ENCODE assay signal across 1 cellular context in the genomic region with DNA sequence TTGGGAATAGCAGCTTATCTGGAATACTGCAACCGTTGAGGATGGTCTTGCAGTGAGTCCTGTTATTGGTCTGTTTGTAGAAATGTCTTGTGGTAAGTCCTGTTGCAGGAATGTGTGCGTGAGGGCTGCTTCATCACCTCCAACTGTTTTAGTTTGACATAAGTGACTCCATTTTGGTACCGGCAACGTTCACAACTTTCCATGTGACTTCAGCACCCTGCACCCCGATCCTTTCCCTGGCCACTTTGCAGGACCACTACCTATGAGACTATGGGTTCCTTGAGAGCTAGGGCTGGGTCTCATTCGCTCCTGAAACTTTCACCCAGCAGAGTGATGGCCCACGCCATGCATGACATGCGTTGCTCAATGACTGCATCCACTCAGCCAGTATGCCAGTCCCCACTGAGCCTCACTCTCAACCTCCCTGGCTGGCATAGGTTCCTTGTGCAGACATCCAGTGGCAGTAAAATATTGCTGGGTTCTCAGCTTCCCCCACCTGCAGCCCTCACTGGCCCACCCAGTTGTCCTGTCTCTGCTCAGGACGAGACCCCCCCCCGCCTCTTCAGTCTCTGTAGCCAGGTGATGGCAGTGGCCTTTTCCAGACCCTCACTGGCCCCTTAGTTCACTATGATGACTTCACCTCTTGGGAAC.
A peak's percentile ranks its signal among the peaks of the same experiment; 100 is the strongest.
TF ChIP-seq lines count a peak whose summit lies in the region.

No MANE protein-coding gene starts in this region.

TF ChIP-seq in GM12878, 131 proteins besides CTCF, POLR2A, EP300 and RAD21:
- TF ChIP-seq HDAC2 (IDR thresholded peaks at IDR 0.05), result no peak
- TF ChIP-seq POLR2AphosphoS5 (IDR thresholded peaks at IDR 0.05; ENCODE audit: low read length), result peak; percentile 42; the same call in 1 of the 2 replicates
- TF ChIP-seq NKRF (conservative IDR thresholded peaks at IDR 0.05), result no peak
- TF ChIP-seq, protein P1, sequence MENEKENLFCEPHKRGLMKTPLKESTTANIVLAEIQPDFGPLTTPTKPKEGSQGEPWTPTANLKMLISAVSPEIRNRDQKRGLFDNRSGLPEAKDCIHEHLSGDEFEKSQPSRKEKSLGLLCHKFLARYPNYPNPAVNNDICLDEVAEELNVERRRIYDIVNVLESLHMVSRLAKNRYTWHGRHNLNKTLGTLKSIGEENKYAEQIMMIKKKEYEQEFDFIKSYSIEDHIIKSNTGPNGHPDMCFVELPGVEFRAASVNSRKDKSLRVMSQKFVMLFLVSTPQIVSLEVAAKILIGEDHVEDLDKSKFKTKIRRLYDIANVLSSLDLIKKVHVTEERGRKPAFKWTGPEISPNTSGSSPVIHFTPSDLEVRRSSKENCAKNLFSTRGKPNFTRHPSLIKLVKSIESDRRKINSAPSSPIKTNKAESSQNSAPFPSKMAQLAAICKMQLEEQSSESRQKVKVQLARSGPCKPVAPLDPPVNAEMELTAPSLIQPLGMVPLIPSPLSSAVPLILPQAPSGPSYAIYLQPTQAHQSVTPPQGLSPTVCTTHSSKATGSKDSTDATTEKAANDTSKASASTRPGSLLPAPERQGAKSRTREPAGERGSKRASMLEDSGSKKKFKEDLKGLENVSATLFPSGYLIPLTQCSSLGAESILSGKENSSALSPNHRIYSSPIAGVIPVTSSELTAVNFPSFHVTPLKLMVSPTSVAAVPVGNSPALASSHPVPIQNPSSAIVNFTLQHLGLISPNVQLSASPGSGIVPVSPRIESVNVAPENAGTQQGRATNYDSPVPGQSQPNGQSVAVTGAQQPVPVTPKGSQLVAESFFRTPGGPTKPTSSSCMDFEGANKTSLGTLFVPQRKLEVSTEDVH (IDR thresholded peaks at IDR 0.05; ENCODE audit: low read depth, partially characterized antibody), result no peak
- TF ChIP-seq MEF2A (IDR thresholded peaks at IDR 0.05; ENCODE audit: insufficient read depth, low read depth, low read length), result no peak
- TF ChIP-seq SPI1 (IDR thresholded peaks at IDR 0.05; ENCODE audit: borderline replicate concordance, insufficient read depth, low read depth, low read length), result no peak
- TF ChIP-seq SIX5 (IDR thresholded peaks at IDR 0.05; ENCODE audit: low read depth, low read length, severe bottlenecking), result no peak
